Comparison of ENCODE assay signal across 34 cellular contexts in genomic region chr14:23728791-23729190, GRCh38.
"Had no signal": no experiment of that assay in that cellular context is flagged by ENCODE, and none has a peak within 500 bp of the region (broad histone marks: within the 10 kb centered on the region; RNA-seq: fewer than 3 reads in every experiment).

No MANE protein-coding gene starts in this region.

- H3K4me3 ChIP-seq: MG63 had no signal

- H3K27me3 ChIP-seq: MG63 had no signal

- H3K9me3 ChIP-seq: MG63 had no signal

- DNase-seq: Karpas-422, MG63, MM.1S, MV-4-11, NCI-H1048, NCI-H1092, NCI-H1092 treated with DMSO at 0.1 percent for 48 hours, NCI-H1105, NCI-H1105 treated with DMSO at 0.1 percent for 48 hours, NCI-H1417, NCI-H1417 treated with DMSO at 0.1 percent for 48 hours, NCI-H1436, NCI-H1436 treated with DMSO at 0.1 percent for 48 hours, NCI-H146, NCI-H1694, NCI-H1694 treated with DMSO at 0.1 percent for 48 hours, NCI-H187, NCI-H187 treated with DMSO at 0.1 percent for 48 hours, NCI-H1930, NCI-H2029, NCI-H2029 treated with DMSO at 0.1 percent for 48 hours, NCI-H2081, NCI-H2081 treated with DMSO at 0.1 percent for 48 hours, NCI-H2107, NCI-H2171, NCI-H2171 treated with DMSO at 0.1 percent for 48 hours, NCI-H2227 treated with DMSO at 0.1 percent for 48 hours, NCI-H226, NCI-H345, NCI-H446, NCI-H446 treated with DMSO at 0.1 percent for 48 hours, NCI-H510A, NCI-H510A treated with DMSO at 0.1 percent for 48 hours, NCI-H524 had no signal

- H3K36me3 ChIP-seq: MG63 had no signal
